ENCODE assay signal across 8 cellular contexts in genomic region chr12:7959278-7960063, GRCh38. TPM values are rescaled to one million over a fixed set of nuclear protein-coding genes. Genes with fewer than 3 reads are reported as not detected.
DNase-seq lines count a peak whose midpoint lies in the region; ATAC-seq, FAIRE-seq and TF ChIP-seq lines count a peak whose summit lies in the region.

No MANE protein-coding gene starts in this region.

- peak overlapping the region; percentile 75 for H3K4me3 ChIP-seq in iPS-20b (ENCODE audit: low read length)
- H3K4me3 ChIP-seq in stomach, result peak overlapping the region in 1 of 4 donors; percentile 37

- WGBS in stomach, 5 donors, result 38 to 49% (median 44%) methylated on average over 5 of the region's 5 CpGs

- no peak for ATAC-seq in Right ventricle myocardium inferior

- H3K36me3 ChIP-seq in iPS-20b (ENCODE audit: insufficient read depth, low read depth, low read length), result no peaks in the 10 kb centered on the region
- H3K36me3 ChIP-seq in stomach, result no peaks in the 10 kb centered on the region

- TF ChIP-seq EP300 in stomach (IDR thresholded peaks at IDR 0.05), result no peak

- intact Hi-C loops in cardiac septum (cut with DNase I) (loop anchor here (1.0 kb wide), 1 partner anchor 23 kb away; the partner anchor contains the start of gene SLC2A3), Right ventricle myocardium inferior (cut with DNase I) (loop anchor here (1.0 kb wide), 1 partner anchor 23 kb away; the partner anchor contains the start of gene SLC2A3), stomach (cut with DNase I; ENCODE audit: low total_unique reads) (no loop called here)

- H3K27me3 ChIP-seq in iPS-20b (ENCODE audit: insufficient read depth, low read length) (no peaks in the 10 kb centered on the region), stomach (no peaks in the 10 kb centered on the region)

- no peak for TF ChIP-seq CTCF in stomach (IDR thresholded peaks at IDR 0.05)

- TF ChIP-seq POLR2A in stomach (IDR thresholded peaks at IDR 0.05), result no peak

- H3K27ac ChIP-seq in iPS-20b (ENCODE audit: low read length) (no peak overlapping the region), stomach (peak overlapping the region in 4 of 5 donors; percentile 25 to 86 (median 76))

- no peak for FAIRE-seq in RCC 7860 (lab: Jason Lieb, UNC)

- H3K4me1 ChIP-seq in iPS-20b (ENCODE audit: insufficient read depth, low read length), result peaks cover 18% of the 10 kb centered on the region; the same call in 1 of the 2 replicates
- H3K4me1 ChIP-seq in stomach, result peaks cover 0 to 26% (median 10%) of the 10 kb centered on the region in 4 donors

- DNase-seq in cardiac septum (ENCODE audit: low spot score) (peak; percentile 85), Right ventricle myocardium inferior (ENCODE audit: missing footprints) (no peak), NCI-H226 (peak; percentile 93), stomach (no peak), RCC 7860 (ENCODE audit: low spot score) (no peak), NCI-H524 (lab: John Stamatoyannopoulos, UW) (no peak)
- peak; percentile 69 to 70 for DNase-seq in activated T-cell treated with anti-CD3 and anti-CD28 coated beads, Interleukin-2, amount 50 U/mL, for 48 hours

- H3K9me3 ChIP-seq in iPS-20b (ENCODE audit: insufficient read depth, low read depth, low read length) (no peaks in the 10 kb centered on the region), stomach (no peaks in the 10 kb centered on the region)

- H3K9ac ChIP-seq in iPS-20b (ENCODE audit: low read depth, low read length), result peak overlapping the region; percentile 80; the same call in 1 of the 2 replicates

RNA-seq across cellular contexts. Expression of gene SLC2A3, which starts 23.5 kb away (rescaled TPM):
- total RNA-seq in cardiac septum, result 23.5 TPM
- 11.7 TPM for total RNA-seq in Right ventricle myocardium inferior
- 10 to 100 TPM in 3 of 5 donors, 1 to 10 TPM in 1, under 1 TPM in 1; 0.29 to 72.0 (median 10.7) TPM for total RNA-seq in stomach
- 1 to 10 TPM; 2.3 to 9.1 (median 6.4) TPM for polyA plus RNA-seq in stomach

Comparison
In these comparisons a context has a peak if more than half of its experiments do, and no peak if none do; other contexts are left out.
1. DNase-seq: peak in cardiac septum (single experiment), NCI-H226 (single experiment) and activated T-cell treated with anti-CD3 and anti-CD28 coated beads, Interleukin-2, amount 50 U/mL, for 48 hours (2 of 2); none in Right ventricle myocardium inferior (single experiment), stomach (single experiment), RCC 7860 (single experiment) and NCI-H524 (0 of 2).